ENCODE assay signal across 1 cellular context in the genomic region with DNA sequence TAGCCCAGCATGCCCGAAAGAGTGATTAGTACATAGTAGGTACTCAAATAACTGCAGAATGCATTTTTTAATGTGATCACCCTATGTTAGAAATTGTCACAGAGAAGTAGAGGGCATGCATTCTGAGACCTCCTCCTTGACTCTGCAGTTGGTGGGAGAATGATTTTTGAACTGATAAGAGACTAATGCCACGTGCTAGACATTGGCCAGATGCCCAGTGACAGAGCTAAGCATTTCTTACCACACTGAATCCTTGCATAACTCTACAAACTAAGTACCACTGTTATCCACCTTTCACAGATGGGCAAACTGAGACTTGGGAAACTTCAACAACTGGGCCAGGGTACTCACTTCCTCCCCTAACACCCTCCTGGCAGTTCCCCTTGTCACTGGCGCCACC.
TF ChIP-seq lines count a peak whose summit lies in the region.

No MANE protein-coding gene starts in this region.

TF ChIP-seq in endothelial cell of umbilical vein, 7 proteins besides CTCF, POLR2A, EP300 and RAD21 (continued from another document):
- TF ChIP-seq MYC (IDR thresholded peaks at IDR 0.05; ENCODE audit: low read depth, low read length) (no peak), GATA2 (IDR thresholded peaks at IDR 0.05; ENCODE audit: insufficient read depth, insufficient read length, low read depth, low read length) (peak; percentile 46)
TF ChIP-seq in endothelial cell of umbilical vein: peak in this region for 1.
